ENCODE assay signal across 8 cellular contexts in the genomic region with DNA sequence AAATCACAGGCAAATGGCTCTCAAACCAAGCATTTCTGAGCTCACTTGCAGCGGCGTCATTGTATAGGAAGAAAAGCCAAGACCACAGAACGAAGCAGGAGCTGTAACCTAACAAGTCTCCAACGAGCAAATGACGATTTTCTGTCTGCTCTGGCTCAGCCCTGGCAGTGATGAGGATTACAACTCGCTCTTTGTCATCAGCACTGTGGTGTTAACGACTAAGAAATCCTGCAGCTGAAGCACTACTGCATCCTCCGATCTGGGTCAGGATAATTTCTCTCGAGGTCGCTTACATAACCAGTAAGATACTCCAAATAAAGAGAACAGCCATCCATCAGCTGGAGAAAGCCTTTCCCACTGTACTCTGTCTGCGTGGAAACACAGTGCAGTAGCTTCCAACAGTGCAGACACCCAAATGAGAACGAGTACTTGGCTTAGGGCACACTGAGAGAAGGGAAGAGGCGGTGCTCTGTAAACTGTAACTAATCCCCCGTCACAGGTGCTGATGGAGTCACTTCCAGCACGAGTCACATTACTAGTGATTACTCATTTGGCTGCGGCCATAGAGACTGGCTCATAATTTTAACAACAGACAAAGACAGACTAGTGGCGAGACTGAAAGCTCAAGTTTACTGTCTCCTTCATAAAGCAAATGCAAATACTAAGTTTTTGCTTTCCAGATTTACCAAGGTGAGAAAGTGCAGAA.
DNase-seq lines count a peak whose midpoint lies in the region; ATAC-seq and TF ChIP-seq lines count a peak whose summit lies in the region.

No MANE protein-coding gene starts in this region.

- TF ChIP-seq CTCF in dorsolateral prefrontal cortex (IDR thresholded peaks at IDR 0.05 in 54 of 56, conservative IDR thresholded peaks at IDR 0.05 in 2 of 56; ENCODE audit: low read depth in 1 of 56, partially characterized antibody in 56 of 56) (peak in 45 of 56 donors; percentile 10 to 61 (median 35)), right lobe of liver (IDR thresholded peaks at IDR 0.05) (peak in 2 of 4 donors; percentile 24 to 57)

- peaks cover 0 to 3% (median 0%) of the 10 kb centered on the region in 11 experiments; a peak in 2 of 22 replicates for H3K36me3 ChIP-seq in BLaER1 treated with 17β-estradiol and CSF1 and Interleukin-3, amounts not matched to agents 10 nM and 100 nM
- H3K36me3 ChIP-seq in right lobe of liver = no peaks in the 10 kb centered on the region

- no peaks in the 10 kb centered on the region for H3K27me3 ChIP-seq in BLaER1 treated with 17β-estradiol and CSF1 and Interleukin-3, amounts not matched to agents 10 nM and 100 nM
- H3K27me3 ChIP-seq in dorsolateral prefrontal cortex (no peaks in the 10 kb centered on the region), right lobe of liver (no peaks in the 10 kb centered on the region)

- 0% methylated on average over 17 of the region's 17 CpGs for WGBS in right lobe of liver (ENCODE audit: insufficient coverage, low coverage, low lambda C conversion rate, missing lambda C conversion rate)

- H3K9ac ChIP-seq in BLaER1 treated with 17β-estradiol and CSF1 and Interleukin-3, amounts not matched to agents 10 nM and 100 nM = peak overlapping the region; percentile 86 to 97 (median 89)

- peak overlapping the region; percentile 48 to 96 (median 75) for H3K4me2 ChIP-seq in BLaER1 treated with 17β-estradiol and CSF1 and Interleukin-3, amounts not matched to agents 10 nM and 100 nM

- peaks cover 0 to 27% (median 5%) of the 10 kb centered on the region in 11 experiments; a peak in 7 of 22 replicates for H4K20me1 ChIP-seq in BLaER1 treated with 17β-estradiol and CSF1 and Interleukin-3, amounts not matched to agents 10 nM and 100 nM

- no peaks in the 10 kb centered on the region for H3K9me3 ChIP-seq in BLaER1 treated with 17β-estradiol and CSF1 and Interleukin-3, amounts not matched to agents 10 nM and 100 nM (replicated peaks in 1 of 11)
- H3K9me3 ChIP-seq in right lobe of liver = no peaks in the 10 kb centered on the region

- DNase-seq in GM19238 (ENCODE audit: insufficient read length, low spot score) = peak; percentile 46
- DNase-seq in NCI-H524 (lab: John Stamatoyannopoulos, UW) = peak; percentile 76 to 88
- DNase-seq in activated CD4-positive, alpha-beta T cell treated with anti-CD3 and anti-CD28 coated beads, Interleukin-2, amount 50 U/mL, for 1 hour = peak; percentile 66
- DNase-seq in dorsolateral prefrontal cortex = peak in 9 of 10 donors; percentile 53 to 88 (median 67)
- peak; percentile 66 to 87 (median 74) for DNase-seq in right lobe of liver
- peak; percentile 32 to 63 for DNase-seq in stimulated activated CD4-positive, alpha-beta T cell treated with anti-CD3 and anti-CD28 coated beads, Interleukin-4, amount 100 ng/mL, for 48 hours (ENCODE audit: low read depth in 2 of 2)

- ATAC-seq in HG03442 (IDR thresholded peaks at IDR 0.05; ENCODE audit: unreplicated experiment) = peak; percentile 94
- ATAC-seq in right lobe of liver = peak; percentile 89 to 95 (median 90)

- intact Hi-C loops in dorsolateral prefrontal cortex (cut with DNase I) (loop anchor here (2.0 to 10.0 kb wide), 5 partner anchors 64 to 360 kb away; a partner anchor contains a TSS), right lobe of liver (cut with DNase I) (no loop called here)

- TF ChIP-seq POLR2A in right lobe of liver (IDR thresholded peaks at IDR 0.05) = peak; percentile 99

- peaks cover 29 to 44% (median 36%) of the 10 kb centered on the region in 10 experiments for H3K4me1 ChIP-seq in BLaER1 treated with 17β-estradiol and CSF1 and Interleukin-3, amounts not matched to agents 10 nM and 100 nM
- peaks cover 0 to 10% (median 5%) of the 10 kb centered on the region in 4 donors for H3K4me1 ChIP-seq in right lobe of liver

- H3K4me3 ChIP-seq in BLaER1 treated with 17β-estradiol and CSF1 and Interleukin-3, amounts not matched to agents 10 nM and 100 nM = peak overlapping the region; percentile 65 to 85 (median 78)
- H3K4me3 ChIP-seq in dorsolateral prefrontal cortex (peak overlapping the region; percentile 36 to 76 (median 60)), right lobe of liver (peak overlapping the region; percentile 37 to 68 (median 56))

- peak overlapping the region; percentile 82 to 96 (median 89) for H3K27ac ChIP-seq in BLaER1 treated with 17β-estradiol and CSF1 and Interleukin-3, amounts not matched to agents 10 nM and 100 nM
- H3K27ac ChIP-seq in dorsolateral prefrontal cortex = peak overlapping the region; percentile 45 to 97 (median 92)
- H3K27ac ChIP-seq in right lobe of liver = peak overlapping the region; percentile 90 to 97 (median 95)

Comparison
In these comparisons a context has a peak if more than half of its experiments do, and no peak if none do; other contexts are left out.
1. Peak in every context shown above with its lines: DNase-seq, ATAC-seq, H3K4me3 ChIP-seq and H3K27ac ChIP-seq.
2. intact Hi-C loops: an anchor here in dorsolateral prefrontal cortex (2.0 to 10.0 kb wide); none called in right lobe of liver.